Comparison of ENCODE assay signal across 13 cellular contexts in genomic region chr21:45336870-45337269, GRCh38. TPM values are rescaled to one million over a fixed set of nuclear protein-coding genes. Genes with fewer than 3 reads are reported as not detected.
DNase-seq lines count a peak whose midpoint lies in the region; ATAC-seq and TF ChIP-seq lines count a peak whose summit lies in the region.
"Had no signal": no experiment of that assay in that cellular context is flagged by ENCODE, and none has a peak within 500 bp of the region (broad histone marks: within the 10 kb centered on the region; RNA-seq: fewer than 3 reads in every experiment).

No MANE protein-coding gene starts in this region.

- no peak for ATAC-seq in HG03175 (IDR thresholded peaks at IDR 0.05; ENCODE audit: unreplicated experiment)
- ATAC-seq in GM21515 (IDR thresholded peaks at IDR 0.05; ENCODE audit: unreplicated experiment), result no peak
- ATAC-seq: activated naive CD4-positive, alpha-beta T cell treated with anti-CD3 and anti-CD28 coated beads, Interleukin-2, amount 50 U/mL, for 72 hours had no signal

- no peak overlapping the region for H3K27ac ChIP-seq in WERI-Rb-1
- H3K27ac ChIP-seq in smooth muscle cell (ENCODE audit: low read depth), result no peak overlapping the region

- H3K4me2 ChIP-seq in smooth muscle cell, result no peak overlapping the region

- no peak overlapping the region for H3K9ac ChIP-seq in smooth muscle cell (ENCODE audit: low read depth)

- H3K9me3 ChIP-seq in WERI-Rb-1 (ENCODE audit: severe bottlenecking), result peaks cover 2% of the 10 kb centered on the region
- no peaks in the 10 kb centered on the region for H3K9me3 ChIP-seq in smooth muscle cell (replicated peaks; ENCODE audit: low read depth)

- peaks cover 18% of the 10 kb centered on the region for H3K4me1 ChIP-seq in smooth muscle cell (ENCODE audit: low read depth)

- no peaks in the 10 kb centered on the region for H3K79me2 ChIP-seq in smooth muscle cell (ENCODE audit: low read depth)

- H3K36me3 ChIP-seq in WERI-Rb-1, result no peaks in the 10 kb centered on the region
- H3K36me3 ChIP-seq in kidney epithelial cell (ENCODE audit: control insufficient read depth, insufficient read depth, low read length), result no peaks in the 10 kb centered on the region
- no peaks in the 10 kb centered on the region for H3K36me3 ChIP-seq in smooth muscle cell (ENCODE audit: low read depth)

- no peaks in the 10 kb centered on the region for H3F3A ChIP-seq in smooth muscle cell (ENCODE audit: low read depth)

- DNase-seq in NCI-H2171 treated with DMSO at 0.1 percent for 48 hours (lab: John Stamatoyannopoulos, UW) (peak; percentile 11), NCI-H2171 (lab: John Stamatoyannopoulos, UW) (no peak), WERI-Rb-1 (peak; percentile 59), kidney epithelial cell (ENCODE audit: low read depth) (no peak), smooth muscle cell (lab: John Stamatoyannopoulos, UW; ENCODE audit: unreplicated experiment) (no peak), SW480 (ENCODE audit: low spot score) (no peak)
- DNase-seq: activated CD4-positive, alpha-beta T cell treated with anti-CD3 and anti-CD28 coated beads for 48 hours; DND-41; mammary epithelial cell; NCI-H524 treated with DMSO at 0.1 percent for 48 hours had no signal

- TF ChIP-seq CTCF in WERI-Rb-1 (IDR thresholded peaks at IDR 0.05; ENCODE audit: low read depth, low read length) (peak; percentile 48), kidney epithelial cell (IDR thresholded peaks at IDR 0.05; ENCODE audit: insufficient read depth, low read length, poor library complexity, severe bottlenecking) (peak; percentile 17), smooth muscle cell (IDR thresholded peaks at IDR 0.05; ENCODE audit: borderline replicate concordance, insufficient read depth, poor library complexity, severe bottlenecking) (no peak)

- WGBS in smooth muscle cell (ENCODE audit: low lambda C conversion rate), result 46% methylated on average over 8 of the region's 8 CpGs

- H3K4me3 ChIP-seq in WERI-Rb-1 (ENCODE audit: low read depth, low read length) (no peak overlapping the region), kidney epithelial cell (ENCODE audit: low read depth, low read length) (no peak overlapping the region), smooth muscle cell (no peak overlapping the region)

- H2AFZ ChIP-seq in smooth muscle cell (ENCODE audit: low read depth), result peak overlapping the region; percentile 71

- H3K27me3 ChIP-seq in WERI-Rb-1 (ENCODE audit: insufficient read depth, low read depth, severe bottlenecking) (no peaks in the 10 kb centered on the region), kidney epithelial cell (ENCODE audit: control insufficient read depth, insufficient read depth, low read length) (no peaks in the 10 kb centered on the region), smooth muscle cell (ENCODE audit: low read depth) (no peaks in the 10 kb centered on the region)

- no peaks in the 10 kb centered on the region for H4K20me1 ChIP-seq in smooth muscle cell (ENCODE audit: low read depth)

RNA-seq across cellular contexts. Expression of gene POFUT2, which starts 49.2 kb away (rescaled TPM):
- total RNA-seq in kidney epithelial cell (22.5 and 38.3 TPM in 2 replicates), smooth muscle cell (32.1 and 58.3 TPM in 2 replicates)
- polyA plus RNA-seq in smooth muscle cell, result 69.6 and 70.0 TPM in 2 replicates

Comparison
In these comparisons a context has a peak if more than half of its experiments do, and no peak if none do; other contexts are left out.
1. DNase-seq: peak in NCI-H2171 treated with DMSO at 0.1 percent for 48 hours (single experiment) and WERI-Rb-1 (single experiment); none in NCI-H2171 (single experiment), kidney epithelial cell (single experiment), smooth muscle cell (single experiment) and SW480 (single experiment).